ENCODE assay signal across 9 cellular contexts in the genomic region with DNA sequence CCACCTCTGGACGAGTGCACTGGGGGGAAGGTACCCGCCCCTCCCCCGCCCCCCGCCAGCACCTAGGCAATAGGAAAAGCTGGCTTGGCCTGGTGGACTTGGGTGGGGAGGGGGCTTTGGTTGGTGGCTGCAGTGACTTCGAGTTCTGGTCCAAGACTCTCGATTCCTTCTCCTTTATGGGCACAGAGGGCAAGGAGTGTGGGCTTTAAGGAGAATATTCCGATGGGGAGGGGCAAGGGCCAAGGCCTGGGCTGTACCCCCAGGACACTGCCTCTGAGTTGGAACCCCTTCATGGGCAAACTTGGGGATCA. TPM values are rescaled to one million over a fixed set of nuclear protein-coding genes. Genes with fewer than 3 reads are reported as not detected.
DNase-seq lines count a peak whose midpoint lies in the region; ATAC-seq and TF ChIP-seq lines count a peak whose summit lies in the region.
"Had no signal": no experiment of that assay in that cellular context is flagged by ENCODE, and none has a peak within 500 bp of the region (broad histone marks: within the 10 kb centered on the region; RNA-seq: fewer than 3 reads in every experiment).

No MANE protein-coding gene starts in this region.

- peak overlapping the region; percentile 74 for H3K4me3 Mint-ChIP-seq in progenitor cell of endocrine pancreas (ENCODE audit: low read depth)

- TF ChIP-seq POLR2A in Peyer's patch (IDR thresholded peaks at IDR 0.05), result no peak

- H3K9me3 ChIP-seq in Peyer's patch, result no peaks in the 10 kb centered on the region

- peaks cover 0 to 42% (median 14%) of the 10 kb centered on the region in 4 donors for H3K4me1 ChIP-seq in Peyer's patch

- no peaks in the 10 kb centered on the region for H3K9me3 Mint-ChIP-seq in progenitor cell of endocrine pancreas (ENCODE audit: low read depth)

- TF ChIP-seq CTCF in GM10266 (IDR thresholded peaks at IDR 0.05; ENCODE audit: control insufficient read depth, insufficient read depth, low read depth, missing control alignments) (no peak), Peyer's patch (IDR thresholded peaks at IDR 0.05) (no peak), fibroblast of the aortic adventitia (IDR thresholded peaks at IDR 0.05; ENCODE audit: insufficient read depth, low read length) (no peak), progenitor cell of endocrine pancreas (IDR thresholded peaks at IDR 0.05; ENCODE audit: unreplicated experiment) (no peak)

- H3K4me1 Mint-ChIP-seq in progenitor cell of endocrine pancreas (ENCODE audit: low read depth), result peaks cover 53% of the 10 kb centered on the region

- peak overlapping the region; percentile 73 to 91 (median 83) for H3K27ac ChIP-seq in Peyer's patch

- H3K27ac Mint-ChIP-seq in progenitor cell of endocrine pancreas, result peak overlapping the region; percentile 52

- no peaks in the 10 kb centered on the region for H3K36me3 ChIP-seq in Peyer's patch

- H3K27me3 Mint-ChIP-seq in progenitor cell of endocrine pancreas, result no peaks in the 10 kb centered on the region

- no peaks in the 10 kb centered on the region for H3K27me3 ChIP-seq in Peyer's patch

- peak; percentile 33 for DNase-seq in GM10266 (ENCODE audit: extremely low spot score)
- no peak for DNase-seq in Peyer's patch
- DNase-seq in fibroblast of the aortic adventitia (ENCODE audit: low read depth), result no peak
- DNase-seq in progenitor cell of endocrine pancreas (ENCODE audit: low spot score, unreplicated experiment), result no peak
- DNase-seq in dedifferentiated amniotic fluid mesenchymal stem cell (ENCODE audit: extremely low spot score), result no peak
- no peak for DNase-seq in NCI-H748 treated with DMSO at 0.1 percent for 48 hours (lab: John Stamatoyannopoulos, UW)
- no peak for DNase-seq in glomerular visceral epithelial cell (ENCODE audit: extremely low spot score)

- H3K4me3 ChIP-seq in Peyer's patch (peak overlapping the region; percentile 60 to 85 (median 76)), fibroblast of the aortic adventitia (ENCODE audit: low read depth, low read length) (peak overlapping the region; percentile 75)

- no peak for ATAC-seq in HG03097 (IDR thresholded peaks at IDR 0.05; ENCODE audit: low FRiP score, unreplicated experiment)

- no peaks in the 10 kb centered on the region for H3K36me3 Mint-ChIP-seq in progenitor cell of endocrine pancreas (ENCODE audit: insufficient read depth)

RNA-seq across cellular contexts. Expression of gene ACSF2, which starts 0.4 kb away (rescaled TPM):
- 100 to 1,000 TPM; 143 to 278 (median 189) TPM for total RNA-seq in Peyer's patch
- 15.7 and 273 TPM in 2 replicates for total RNA-seq in fibroblast of the aortic adventitia (ENCODE audit: low replicate concordance)
- 69.7 and 72.6 TPM in 2 replicates for total RNA-seq in progenitor cell of endocrine pancreas

RNA-seq across cellular contexts. Expression of gene LRRC59, which starts 29.1 kb away (rescaled TPM):
- total RNA-seq in Peyer's patch (10 to 100 TPM; 57.0 to 89.1 (median 73.2) TPM), fibroblast of the aortic adventitia (ENCODE audit: low replicate concordance) (60.3 and 126 TPM in 2 replicates), progenitor cell of endocrine pancreas (55.2 and 56.0 TPM in 2 replicates)

RNA-seq across cellular contexts. Expression of gene CHAD, which starts 42.3 kb away (rescaled TPM):
- total RNA-seq in Peyer's patch (10 to 100 TPM in 2 of 4 donors, 1 to 10 TPM in 2; 7.4 to 24.6 (median 14.7) TPM), fibroblast of the aortic adventitia (ENCODE audit: low replicate concordance) (not detected in 2 replicates), progenitor cell of endocrine pancreas (not detected in 2 replicates)
- total RNA-seq: glomerular endothelial cell had no signal

RNA-seq across cellular contexts. Expression of gene RSAD1, which starts 52.2 kb away (rescaled TPM):
- total RNA-seq in Peyer's patch (10 to 100 TPM; 24.3 to 53.4 (median 39.5) TPM), fibroblast of the aortic adventitia (ENCODE audit: low replicate concordance) (25.8 and 35.4 TPM in 2 replicates), progenitor cell of endocrine pancreas (34.4 and 40.7 TPM in 2 replicates)

RNA-seq across cellular contexts. Expression of gene EME1, which starts 53.4 kb away (rescaled TPM):
- 10 to 100 TPM in 1 of 4 donors, 1 to 10 TPM in 2, under 1 TPM in 1; 0.53 to 23.1 (median 1.9) TPM for total RNA-seq in Peyer's patch
- total RNA-seq in fibroblast of the aortic adventitia (ENCODE audit: low replicate concordance), result 9.1 TPM in 1 of 2 replicates, not detected in the other
- total RNA-seq in progenitor cell of endocrine pancreas, result 10.1 and 15.0 TPM in 2 replicates
